24 cellular contexts compared by ENCODE assay signal in genomic region chr21:40340357-40340756, GRCh38.
"Had no signal": no experiment of that assay in that cellular context is flagged by ENCODE, and none has a peak within 500 bp of the region (broad histone marks: within the 10 kb centered on the region; RNA-seq: fewer than 3 reads in every experiment).

No MANE protein-coding gene starts in this region.

- H3K4me3 ChIP-seq: neural progenitor cell, ovary, psoas muscle, right lobe of liver, sigmoid colon, stomach, thoracic aorta, thyroid gland, tibial nerve, upper lobe of left lung, vagina had no signal

- DNase-seq: nephron progenitor cell; occipital lobe; ovary; posterior cingulate gyrus; psoas muscle; right cardiac atrium; right lobe of liver; sigmoid colon; small intestine; stimulated activated CD4-positive, alpha-beta T cell treated with anti-CD3 and anti-CD28 coated beads, Interleukin-15, amount 100 ng/mL, for 24 hours; stimulated activated CD4-positive, alpha-beta T cell treated with anti-CD3 and anti-CD28 coated beads, Interleukin-2, amount 100 ng/mL, for 24 hours; stimulated activated CD4-positive, alpha-beta T cell treated with anti-CD3 and anti-CD28 coated beads, Interleukin-2, amount 100 ng/mL, for 48 hours; stimulated activated CD4-positive, alpha-beta T cell treated with anti-CD3 and anti-CD28 coated beads, Interleukin-4, amount 100 ng/mL, for 24 hours; stimulated activated naive B cell treated with anti-CD40 and anti-IgM and Interleukin-4, amounts not matched to agents 10 μg/mL and 1 μg/mL and 100 μg/mL, for 72 hours; stimulated activated naive CD4-positive, alpha-beta T cell treated with Interleukin-2 at 50 U/mL for 16 hours; stomach; thyroid gland; trophoblast cell; upper lobe of left lung had no signal

- H3K79me2 ChIP-seq: parathyroid adenoma had no signal

- H3K9ac ChIP-seq: neural progenitor cell, parathyroid adenoma had no signal

- H3K27me3 ChIP-seq: neural progenitor cell, ovary, sigmoid colon, stomach, thyroid gland, tibial nerve, upper lobe of left lung, vagina had no signal

- H3K4me2 ChIP-seq: neural progenitor cell had no signal

- H3K9me3 ChIP-seq: ovary, psoas muscle, right lobe of liver, sigmoid colon, stomach, thoracic aorta, thyroid gland, tibial nerve, upper lobe of left lung, vagina had no signal

- H2AFZ ChIP-seq: neural progenitor cell, parathyroid adenoma had no signal

- H3K27ac ChIP-seq: neural progenitor cell, ovary, parathyroid adenoma, psoas muscle, right lobe of liver, sigmoid colon, stomach, thoracic aorta, thyroid gland, tibial nerve, upper lobe of left lung, vagina had no signal

- H3K36me3 ChIP-seq: neural progenitor cell, ovary, right lobe of liver, sigmoid colon, stomach, thoracic aorta, thyroid gland, tibial nerve, upper lobe of left lung, vagina had no signal
